26 cellular contexts compared by ENCODE assay signal in genomic region chr7:996089-996872, GRCh38. TPM values are rescaled to one million over a fixed set of nuclear protein-coding genes. Genes with fewer than 3 reads are reported as not detected.
"Had no signal": no experiment of that assay in that cellular context is flagged by ENCODE, and none has a peak within 500 bp of the region (broad histone marks: within the 10 kb centered on the region; RNA-seq: fewer than 3 reads in every experiment).

No MANE protein-coding gene starts in this region.

- H3K4me1 ChIP-seq: parathyroid adenoma had no signal

- H2AFZ ChIP-seq: parathyroid adenoma had no signal

- ATAC-seq: activated naive CD8-positive, alpha-beta T cell treated with anti-CD3 and anti-CD28 coated beads, Interleukin-2, amount 50 U/mL, for 24 hours; activated T-cell treated with anti-CD3 and anti-CD28 coated beads, Interleukin-2, amount 50 U/mL, for 72 hours; heart right ventricle; left cardiac atrium; right cardiac atrium; stimulated activated naive CD8-positive, alpha-beta T cell treated with anti-CD3 and anti-CD28 coated beads, Interleukin-15, Interleukin-2, amounts not matched to agents 100 U/mL and 50 U/mL, for 24 hours had no signal

- H3K36me3 Mint-ChIP-seq: activated CD4-positive, alpha-beta memory T cell treated with anti-CD3 and anti-CD28 coated beads for 36 hours; activated naive CD4-positive, alpha-beta T cell treated with anti-CD3 and anti-CD28 coated beads, Interleukin-2, amount 10 ng/mL, durations not matched to agents 7 days and 5 days had no signal

- H3K4me1 Mint-ChIP-seq: activated naive CD4-positive, alpha-beta T cell treated with anti-CD3 and anti-CD28 coated beads, Interleukin-2, amount 10 ng/mL, durations not matched to agents 7 days and 5 days had no signal

- H3K4me3 ChIP-seq: coronary artery, esophagus squamous epithelium, heart right ventricle had no signal

- H3K27me3 Mint-ChIP-seq: activated CD4-positive, alpha-beta memory T cell treated with anti-CD3 and anti-CD28 coated beads for 36 hours; activated naive CD8-positive, alpha-beta T cell treated with anti-CD3 and anti-CD28 coated beads, Interleukin-2, amount 50 U/mL, for 24 hours had no signal

- H3K9ac ChIP-seq: parathyroid adenoma had no signal

- H3K9me3 ChIP-seq: esophagus squamous epithelium, heart right ventricle had no signal

- H3K9me3 Mint-ChIP-seq: activated CD4-positive, alpha-beta memory T cell treated with anti-CD3 and anti-CD28 coated beads for 36 hours; activated naive CD4-positive, alpha-beta T cell treated with anti-CD3 and anti-CD28 coated beads, Interleukin-2, amount 10 ng/mL, durations not matched to agents 7 days and 5 days; activated naive CD8-positive, alpha-beta T cell treated with anti-CD3 and anti-CD28 coated beads, Interleukin-2, amount 50 U/mL, for 24 hours; activated T-cell treated with anti-CD3 and anti-CD28 coated beads, Interleukin-2, amount 50 U/mL, for 72 hours; nephron had no signal

- H3K27ac Mint-ChIP-seq: activated CD4-positive, alpha-beta memory T cell treated with anti-CD3 and anti-CD28 coated beads for 36 hours; activated naive CD4-positive, alpha-beta T cell treated with anti-CD3 and anti-CD28 coated beads, Interleukin-2, amount 10 ng/mL, durations not matched to agents 7 days and 5 days; activated naive CD8-positive, alpha-beta T cell treated with anti-CD3 and anti-CD28 coated beads, Interleukin-2, amount 50 U/mL, for 24 hours; activated T-cell treated with anti-CD3 and anti-CD28 coated beads, Interleukin-2, amount 50 U/mL, for 72 hours; nephron had no signal

- H3K27ac ChIP-seq: coronary artery, esophagus squamous epithelium, heart right ventricle, parathyroid adenoma had no signal

- H3K4me3 Mint-ChIP-seq: activated CD4-positive, alpha-beta memory T cell treated with anti-CD3 and anti-CD28 coated beads for 36 hours; activated naive CD4-positive, alpha-beta T cell treated with anti-CD3 and anti-CD28 coated beads, Interleukin-2, amount 10 ng/mL, durations not matched to agents 7 days and 5 days; activated naive CD8-positive, alpha-beta T cell treated with anti-CD3 and anti-CD28 coated beads, Interleukin-2, amount 50 U/mL, for 24 hours; activated T-cell treated with anti-CD3 and anti-CD28 coated beads, Interleukin-2, amount 50 U/mL, for 72 hours; nephron had no signal

- H3K27me3 ChIP-seq: heart right ventricle had no signal

- DNase-seq: activated CD4-positive, alpha-beta memory T cell treated with anti-CD3 and anti-CD28 coated beads for 36 hours; activated CD4-positive, alpha-beta T cell treated with anti-CD3 and anti-CD28 coated beads for 4 hours; activated CD4-positive, CD25-positive, alpha-beta regulatory T cell; activated effector memory CD4-positive, alpha-beta T cell treated with Interleukin-2 at 50 U/mL for 16 hours; activated naive CD4-positive, alpha-beta T cell treated with anti-CD3 and anti-CD28 coated beads, Interleukin-2, amount 10 ng/mL, durations not matched to agents 7 days and 5 days; activated naive CD8-positive, alpha-beta T cell treated with anti-CD3 and anti-CD28 coated beads, Interleukin-2, amount 50 U/mL, for 24 hours; activated T-cell treated with anti-CD3 and anti-CD28 coated beads, Interleukin-2, amount 50 U/mL, for 72 hours; cerebellar nuclear complex; esophagus squamous epithelium; heart right ventricle; islet precursor cell; left cardiac atrium; nucleus accumbens; stimulated activated CD4-positive, alpha-beta T cell treated with anti-CD3 and anti-CD28 coated beads, Interleukin-12 subunit alpha, Interleukin-12 subunit beta, amount 100 ng/mL, for 4 hours; stimulated activated CD4-positive, alpha-beta T cell treated with anti-CD3 and anti-CD28 coated beads, Interleukin-4, amount 100 ng/mL, for 4 hours; stimulated activated naive CD8-positive, alpha-beta T cell treated with anti-CD3 and anti-CD28 coated beads, Interleukin-15, Interleukin-2, amounts not matched to agents 100 U/mL and 50 U/mL, for 24 hours; T1000 had no signal

RNA-seq across cellular contexts. Expression of gene CYP2W1, which starts 13.3 kb away (rescaled TPM):
- total RNA-seq: activated CD4-positive, alpha-beta memory T cell treated with anti-CD3 and anti-CD28 coated beads for 36 hours; activated T-cell treated with anti-CD3 and anti-CD28 coated beads, Interleukin-2, amount 50 U/mL, for 72 hours; heart right ventricle; left cardiac atrium; mononuclear cell; myocyte; pulmonary artery endothelial cell; right cardiac atrium; subcutaneous adipose tissue had no signal
- polyA plus RNA-seq: heart right ventricle, liver, right cardiac atrium had no signal
